Comparison of ENCODE assay signal across 1 cellular context in the genomic region with DNA sequence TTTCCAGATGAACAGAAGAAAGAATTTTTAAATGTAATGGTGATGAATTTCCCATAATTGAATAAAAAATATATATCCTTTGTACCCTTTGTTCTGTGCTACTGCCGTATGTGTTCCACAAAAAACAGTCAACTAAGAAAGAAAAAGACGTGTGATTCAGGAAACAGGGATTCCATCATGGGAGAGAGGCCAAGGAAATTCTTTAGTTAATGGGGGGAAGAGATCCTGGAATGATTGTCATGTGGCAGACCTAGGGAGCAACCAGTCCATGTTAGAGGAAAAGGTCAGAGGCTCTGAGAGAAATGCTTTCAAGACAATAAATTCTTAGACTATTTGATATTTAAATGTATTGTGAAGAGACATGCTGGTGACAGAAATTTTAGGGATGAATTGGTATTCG.
TF ChIP-seq lines count a peak whose summit lies in the region.

No MANE protein-coding gene starts in this region.

TF ChIP-seq in endothelial cell of umbilical vein, 7 proteins besides CTCF, POLR2A, EP300 and RAD21:
- TF ChIP-seq, protein P1, sequence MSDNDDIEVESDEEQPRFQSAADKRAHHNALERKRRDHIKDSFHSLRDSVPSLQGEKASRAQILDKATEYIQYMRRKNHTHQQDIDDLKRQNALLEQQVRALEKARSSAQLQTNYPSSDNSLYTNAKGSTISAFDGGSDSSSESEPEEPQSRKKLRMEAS (IDR thresholded peaks at IDR 0.05; ENCODE audit: insufficient read depth, insufficient read length) = no peak
- TF ChIP-seq JUN (IDR thresholded peaks at IDR 0.05; ENCODE audit: borderline replicate concordance, insufficient read depth, insufficient read length, low read depth) (no peak), MYC (IDR thresholded peaks at IDR 0.05; ENCODE audit: low read depth, low read length) (no peak), GATA2 (IDR thresholded peaks at IDR 0.05; ENCODE audit: insufficient read depth, insufficient read length, low read depth, low read length) (no peak), POLR2AphosphoS5 (IDR thresholded peaks at IDR 0.05; ENCODE audit: insufficient read depth, low read depth, low read length) (no peak), EZH2 (IDR thresholded peaks at IDR 0.05; ENCODE audit: borderline replicate concordance, low read depth, low read length, severe bottlenecking) (no peak), FOS (IDR thresholded peaks at IDR 0.05; ENCODE audit: borderline replicate concordance, insufficient read depth, low read length) (no peak)
